Comparison of ENCODE assay signal across 8 cellular contexts in the genomic region with DNA sequence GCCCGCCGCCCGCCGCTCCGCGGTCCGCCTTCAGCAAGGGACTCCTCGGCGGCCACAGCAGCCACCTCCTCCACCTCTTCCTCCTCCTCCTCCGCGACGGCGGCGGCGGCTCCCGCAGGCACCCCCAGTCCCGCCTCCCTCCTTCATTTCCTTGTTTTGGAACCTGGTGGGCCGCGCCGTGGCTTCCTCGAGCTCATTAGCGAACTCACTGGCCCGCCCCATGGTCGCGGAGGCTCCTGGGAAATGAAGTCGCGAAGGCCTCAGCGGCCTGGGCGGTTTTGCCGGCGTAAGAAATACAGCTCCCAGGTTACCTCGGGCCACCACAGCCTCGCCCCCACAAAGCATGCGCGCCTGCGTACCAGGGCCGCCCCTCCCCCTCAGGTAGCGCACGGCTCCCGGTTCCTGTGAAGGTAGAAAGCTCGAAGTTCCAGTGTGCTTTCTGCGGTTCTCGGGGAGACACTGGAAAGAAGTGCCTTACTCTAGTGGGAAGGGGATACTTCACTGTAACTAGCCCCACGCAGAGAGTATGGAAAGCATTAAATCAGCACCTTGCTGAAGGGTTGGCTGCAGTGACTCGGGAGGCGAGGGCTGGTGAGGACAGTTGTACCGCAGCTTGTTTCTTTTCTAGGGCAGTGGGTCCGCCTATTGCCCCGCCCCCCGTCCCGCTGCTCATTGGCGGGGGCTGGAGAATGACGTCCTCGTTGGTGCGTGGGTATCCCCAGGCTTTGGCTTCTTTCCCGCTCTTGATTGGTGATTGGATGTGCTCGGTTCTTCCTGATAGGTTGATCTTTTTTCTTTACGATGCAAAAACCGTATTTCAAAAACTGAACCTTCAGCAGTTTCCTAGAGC. TPM values are rescaled to one million over a fixed set of nuclear protein-coding genes. Genes with fewer than 3 reads are reported as not detected.
A peak's percentile ranks its signal among the peaks of the same experiment; 100 is the strongest.
DNase-seq lines count a peak whose midpoint lies in the region; ATAC-seq and TF ChIP-seq lines count a peak whose summit lies in the region.

Gene CDK19, minus strand, starts transcription at position 210 of the 850 bp plus-strand sequence. CDS start 333 bp downstream, outside the sequence.

- in situ Hi-C loops in astrocyte of the cerebellum (cut with HindIII; ENCODE audit: low sequenced_read_pairs), result loop anchor here (5.0 kb wide), 1 partner anchor 278 kb away; no protein-coding TSS in a partner anchor

- peak within 1 kb of the TSS; percentile 76 for H3K9ac ChIP-seq in rectal smooth muscle tissue (ENCODE audit: low read length)

- DNase-seq in NCI-H2029 (lab: John Stamatoyannopoulos, UW) (peak; percentile 98), T-helper 22 cell (ENCODE audit: low read depth) (peak; percentile 99), astrocyte of the cerebellum (ENCODE audit: low read depth) (peak; percentile 94), hepatic stellate cell (ENCODE audit: low spot score) (peak; percentile 96), aorta (peak; percentile 99)

- H3K4me1 ChIP-seq in rectal smooth muscle tissue (ENCODE audit: control insufficient read depth, insufficient read depth, low read length), result peaks cover 10% of the 10 kb centered on the region
- no peaks in the 10 kb centered on the region for H3K4me1 ChIP-seq in aorta (ENCODE audit: control insufficient read depth in 1 of 2, insufficient read depth in 2 of 2, low read length in 2 of 2)

- 0 to 1% methylated on average over 52 to 59 of the region's 59 CpGs for WGBS in aorta, 2 donors

- TF ChIP-seq CTCF in astrocyte of the cerebellum (IDR thresholded peaks at IDR 0.05; ENCODE audit: low read depth, low read length, missing control alignments), result no peak

- intact Hi-C loops in aorta (cut with DNase I), result loop anchor here (1.0 to 10.0 kb wide), 5 partner anchors 59 to 142 kb away; partner anchors contain the start of genes GTF3C6 (in 2 of the 2) and AMD1 (in 1 of the 2)

- peak within 1 kb of the TSS; percentile 95 for H3K27ac ChIP-seq in rectal smooth muscle tissue (ENCODE audit: low read depth, low read length)
- H3K27ac ChIP-seq in aorta (ENCODE audit: low read depth in 1 of 2, low read length in 2 of 2), result peak within 1 kb of the TSS; percentile 58 to 91

- H3K27me3 ChIP-seq in rectal smooth muscle tissue (ENCODE audit: control insufficient read depth, insufficient read depth, low read length) (no peaks in the 10 kb centered on the region), aorta (ENCODE audit: control insufficient read depth in 1 of 2, insufficient read depth in 2 of 2, low read length in 1 of 2) (no peaks in the 10 kb centered on the region)

- TF ChIP-seq POLR2A in GM18505 (IDR thresholded peaks at IDR 0.05; ENCODE audit: borderline replicate concordance, extremely low read depth, insufficient read depth, insufficient read length), result peak; percentile 96

- H3K9me3 ChIP-seq in aorta (ENCODE audit: control insufficient read depth, low read length), result no peaks in the 10 kb centered on the region

- H3K4me3 ChIP-seq in astrocyte of the cerebellum (ENCODE audit: low read depth, low read length) (peak within 1 kb of the TSS; percentile 84), rectal smooth muscle tissue (ENCODE audit: low read length) (peak within 1 kb of the TSS; percentile 85), aorta (ENCODE audit: low read length in 2 of 2) (peak within 1 kb of the TSS; percentile 71 to 80)

- ATAC-seq in GM18505 (IDR thresholded peaks at IDR 0.05; ENCODE audit: unreplicated experiment) (peak; percentile 75), HG02973 (IDR thresholded peaks at IDR 0.05; ENCODE audit: unreplicated experiment) (peak; percentile 66), aorta (ENCODE audit: low FRiP score) (peak; percentile 97)

- H3K36me3 ChIP-seq in rectal smooth muscle tissue (ENCODE audit: control insufficient read depth, insufficient read depth, low read length) (no peaks in the 10 kb centered on the region), aorta (ENCODE audit: control insufficient read depth in 1 of 2, insufficient read depth in 2 of 2, low read length in 1 of 2) (no peaks in the 10 kb centered on the region)

RNA-seq across cellular contexts. Expression of gene CDK19, which starts in this region (rescaled TPM):
- 10 to 100 TPM; 19.5 to 22.4 TPM for total RNA-seq in aorta
- polyA plus RNA-seq in aorta, result 1 to 10 TPM; 5.4 to 6.2 TPM

Comparison
In these comparisons a context has a peak if more than half of its experiments do, and no peak if none do; other contexts are left out.
1. Peak in every context shown above with its lines: DNase-seq, ATAC-seq, H3K4me3 ChIP-seq and H3K27ac ChIP-seq.